8 cellular contexts compared by ENCODE assay signal in genomic region chr12:53295070-53295890, GRCh38. TPM values are rescaled to one million over a fixed set of nuclear protein-coding genes. Genes with fewer than 3 reads are reported as not detected.
DNase-seq lines count a peak whose midpoint lies in the region; ATAC-seq and TF ChIP-seq lines count a peak whose summit lies in the region.

Gene PFDN5, plus strand, starts transcription at chr12:53295542. Its CDS starts 26 bp downstream, at chr12:53295568.

- TF ChIP-seq CTCF in H9 (conservative IDR thresholded peaks at IDR 0.05) (no peak), foreskin keratinocyte (conservative IDR thresholded peaks at IDR 0.05) (no peak), neural progenitor cell (IDR thresholded peaks at IDR 0.05) (no peak)

- no peak within 1 kb of the TSS for H2BK120ac ChIP-seq in H9 (ENCODE audit: low read depth, low read length, poor library complexity, severe bottlenecking)

- no peaks in the 10 kb centered on the region for H3K9me3 ChIP-seq in H9 (ENCODE audit: control insufficient read depth, low read depth, low read length)
- no peaks in the 10 kb centered on the region for H3K9me3 ChIP-seq in MG63
- no peaks in the 10 kb centered on the region for H3K9me3 ChIP-seq in neural progenitor cell (ENCODE audit: low read depth)

- H3K4me3 ChIP-seq in MG63: peak within 1 kb of the TSS; percentile 72
- peak within 1 kb of the TSS; percentile 71 for H3K4me3 ChIP-seq in neural progenitor cell

- H3K56ac ChIP-seq in H9 (ENCODE audit: insufficient read length, low read depth, low read length): no peak within 1 kb of the TSS

- H3K9me3 Mint-ChIP-seq in H9: no peaks in the 10 kb centered on the region; a peak in 1 of 5 replicates
- H3K9me3 Mint-ChIP-seq in neural progenitor cell: no peaks in the 10 kb centered on the region

- H3K9ac ChIP-seq in H9 (ENCODE audit: extremely low read depth, insufficient read length, low read length) (peak within 1 kb of the TSS; percentile 88), neural progenitor cell (peak within 1 kb of the TSS; percentile 66)

- H2BK20ac ChIP-seq in H9 (ENCODE audit: low read depth, low read length, poor library complexity, severe bottlenecking): no peak within 1 kb of the TSS

- no peak within 1 kb of the TSS for H3T11ph ChIP-seq in H9 (ENCODE audit: low read length)

- H3F3A ChIP-seq in neural progenitor cell (ENCODE audit: low read depth): peaks cover 63% of the 10 kb centered on the region

- H3K36me3 Mint-ChIP-seq in H9 (ENCODE audit: insufficient read depth in 1 of 3, low read depth in 3 of 3) (peaks cover 20 to 59% (median 53%) of the 10 kb centered on the region in 3 experiments), neural progenitor cell (peaks cover 33% of the 10 kb centered on the region)

- H3K4ac ChIP-seq in H9 (ENCODE audit: low read depth, low read length): no peak within 1 kb of the TSS; the same call in 1 of the 2 replicates

- no CpG with 5 or more reads among the region's 42 CpGs for WGBS in H9 (ENCODE audit: extremely low coverage, insufficient read length, low lambda C conversion rate)

- no peak within 1 kb of the TSS for H2BK5ac ChIP-seq in H9 (ENCODE audit: insufficient read length, low read length)

- H2AK5ac ChIP-seq in H9 (ENCODE audit: insufficient read length, low read length): no peak within 1 kb of the TSS

- no peak within 1 kb of the TSS for H4K8ac ChIP-seq in H9 (replicated peaks; ENCODE audit: insufficient read length, low read depth, low read length)

- ATAC-seq in foreskin keratinocyte: peak; percentile 82

- H4K5ac ChIP-seq in H9 (ENCODE audit: insufficient read length, low read depth, low read length): peak within 1 kb of the TSS; percentile 3

- peak within 1 kb of the TSS; percentile 44 for H3K18ac ChIP-seq in H9 (ENCODE audit: insufficient read length, low read depth, low read length)

- peak within 1 kb of the TSS; percentile 93 for H2AFZ ChIP-seq in H9 (ENCODE audit: low read length)
- peak within 1 kb of the TSS; percentile 79 for H2AFZ ChIP-seq in neural progenitor cell (replicated peaks)

- H2BK12ac ChIP-seq in H9 (ENCODE audit: insufficient read length, low read depth, low read length): no peak within 1 kb of the TSS

- peaks cover 58% of the 10 kb centered on the region for H3K36me3 ChIP-seq in MG63
- H3K36me3 ChIP-seq in neural progenitor cell: no peaks in the 10 kb centered on the region

- H3K4me1 ChIP-seq in H9 (ENCODE audit: insufficient read depth, low read length) (no peaks in the 10 kb centered on the region), foreskin keratinocyte (peaks cover 4% of the 10 kb centered on the region), neural progenitor cell (peaks cover 16% of the 10 kb centered on the region)

- H3K79me1 ChIP-seq in H9 (ENCODE audit: insufficient read depth, low read depth, low read length, poor library complexity, severe bottlenecking): peaks cover 3% of the 10 kb centered on the region

- no peak within 1 kb of the TSS for H3K23ac ChIP-seq in H9 (ENCODE audit: insufficient read length, low read depth, low read length)

- DNase-seq in ELR (ENCODE audit: low read depth) (peak; percentile 90), H9 (peak; percentile 94), MG63 (peak; percentile 91), SIG-M5 treated with dmso at 0.1 percent for 504 hours (lab: John Stamatoyannopoulos, UW; ENCODE audit: unreplicated experiment) (peak; percentile 87), activated gamma-delta T cell treated with Interleukin-2 at 50 U/mL for 16 hours (peak; percentile 85), foreskin keratinocyte (peak; percentile 63 to 80), neural progenitor cell (ENCODE audit: low spot score) (peak; percentile 92), stromal cell of bone marrow (ENCODE audit: low read depth) (peak; percentile 88)

- no peak within 1 kb of the TSS for H2BK15ac ChIP-seq in H9 (ENCODE audit: low read depth, low read length)

- H3K27me3 Mint-ChIP-seq in H9 (ENCODE audit: low read depth): peaks cover under 1% of the 10 kb centered on the region; the same call in 1 of the 2 replicates
- H3K27me3 Mint-ChIP-seq in neural progenitor cell (ENCODE audit: insufficient read depth, low read depth): peaks cover 8% of the 10 kb centered on the region

- H3K4me3 Mint-ChIP-seq in H9: peak within 1 kb of the TSS; percentile 99
- peak within 1 kb of the TSS; percentile 100 for H3K4me3 Mint-ChIP-seq in neural progenitor cell

- peaks cover 5% of the 10 kb centered on the region; the same call in 1 of the 2 replicates for H3K79me2 ChIP-seq in H9 (ENCODE audit: insufficient read depth, low read length)
- peaks cover 37% of the 10 kb centered on the region for H3K79me2 ChIP-seq in neural progenitor cell (ENCODE audit: low read depth)

- H3K4me1 Mint-ChIP-seq in H9 (peaks cover 12 to 16% of the 10 kb centered on the region in 2 experiments), neural progenitor cell (peaks cover 39% of the 10 kb centered on the region)

- peak within 1 kb of the TSS; percentile 70 for H3K4me2 ChIP-seq in H9 (ENCODE audit: insufficient read depth, insufficient read length, low read length)
- H3K4me2 ChIP-seq in neural progenitor cell: peak within 1 kb of the TSS; percentile 91

- H3K14ac ChIP-seq in H9 (ENCODE audit: insufficient read depth, low read length): peak within 1 kb of the TSS; percentile 18; the same call in 1 of the 2 replicates

- no peaks in the 10 kb centered on the region for H3K27me3 ChIP-seq in H9 (ENCODE audit: insufficient read depth, low read length)
- no peaks in the 10 kb centered on the region for H3K27me3 ChIP-seq in MG63
- no peaks in the 10 kb centered on the region for H3K27me3 ChIP-seq in foreskin keratinocyte
- H3K27me3 ChIP-seq in neural progenitor cell: no peaks in the 10 kb centered on the region

- no peak within 1 kb of the TSS for H4K91ac ChIP-seq in H9 (ENCODE audit: insufficient read length, low read depth, low read length)

- H4K20me1 ChIP-seq in H9 (ENCODE audit: control insufficient read depth, insufficient read depth, insufficient read length): no peaks in the 10 kb centered on the region
- peaks cover 3% of the 10 kb centered on the region for H4K20me1 ChIP-seq in neural progenitor cell (ENCODE audit: low read depth)

- H3K23me2 ChIP-seq in H9 (ENCODE audit: insufficient read length, low read depth, low read length, poor library complexity, severe bottlenecking): peaks cover 10% of the 10 kb centered on the region

- H3K27ac Mint-ChIP-seq in H9: peak within 1 kb of the TSS; percentile 94 to 99 (median 98)
- H3K27ac Mint-ChIP-seq in neural progenitor cell: peak within 1 kb of the TSS; percentile 98

- H3K27ac ChIP-seq in H9 (ENCODE audit: insufficient read length, low read depth, low read length) (no peak within 1 kb of the TSS), foreskin keratinocyte (peak within 1 kb of the TSS; percentile 61), neural progenitor cell (no peak within 1 kb of the TSS)

RNA-seq across cellular contexts. Expression of gene PFDN5, which starts in this region (rescaled TPM):
- total RNA-seq in H9 (2021) (285 and 292 TPM in 2 replicates), foreskin keratinocyte (413 and 428 TPM in 2 replicates), neural progenitor cell (ENCODE audit: low replicate concordance) (425 and 443 TPM in 2 replicates)
- 412 and 629 TPM in 2 replicates for total RNA-seq in MG63 (2014; rRNA removed; shearing (Covaris generic); ENCODE audit: low replicate concordance)
- polyA plus RNA-seq in foreskin keratinocyte: 615 and 639 TPM in 2 replicates
